ENCODE assay signal across 8 cellular contexts in the genomic region with DNA sequence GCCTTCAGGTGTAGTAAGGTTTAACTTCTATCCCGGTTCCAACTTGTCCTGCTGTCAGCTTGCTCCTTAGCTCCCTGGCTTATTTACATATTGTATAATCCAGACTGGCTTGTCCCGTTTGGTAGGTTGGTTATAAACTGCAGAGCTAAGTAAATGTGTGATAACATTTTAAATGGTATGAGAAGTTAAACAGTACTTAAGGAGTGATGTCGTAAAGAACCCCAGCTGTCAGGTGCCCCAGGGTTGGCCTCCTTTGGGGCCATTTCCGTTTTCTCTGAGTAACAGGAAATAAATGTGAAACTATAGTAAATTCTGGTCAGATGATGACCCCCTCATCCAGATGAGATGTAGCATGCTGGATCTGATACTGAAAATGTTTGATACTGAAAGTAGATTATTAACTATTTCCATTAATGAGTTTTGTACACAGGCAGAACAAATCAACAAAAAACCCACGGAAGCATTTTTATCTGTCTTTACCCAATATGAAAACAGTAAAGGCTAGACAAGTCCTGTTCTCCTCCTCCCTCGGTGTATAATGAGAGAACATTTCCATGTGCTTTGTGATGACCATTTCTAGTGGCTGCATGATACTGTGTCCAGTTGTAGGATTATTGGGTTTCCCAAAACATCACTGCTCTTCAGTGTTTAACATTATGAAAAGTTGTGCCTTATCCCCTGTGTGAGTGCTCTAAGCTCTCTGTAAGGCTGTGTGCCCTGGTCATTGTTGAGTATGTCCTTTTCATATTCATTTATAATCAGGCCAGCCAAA. TPM values are rescaled to one million over a fixed set of nuclear protein-coding genes. Genes with fewer than 3 reads are reported as not detected.
DNase-seq lines count a peak whose midpoint lies in the region; ATAC-seq lines count a peak whose summit lies in the region.

No MANE protein-coding gene starts in this region.

- H3K27me3 ChIP-seq in H7 (ENCODE audit: control insufficient read depth, insufficient read depth, low read length) = no peaks in the 10 kb centered on the region

- H3K36me3 ChIP-seq in H7 (replicated peaks; ENCODE audit: control insufficient read depth, insufficient read depth, low read length) = no peaks in the 10 kb centered on the region

- ATAC-seq in HG02852 (IDR thresholded peaks at IDR 0.05; ENCODE audit: unreplicated experiment) = peak; percentile 79

- H3K4me3 ChIP-seq in H7 (ENCODE audit: insufficient read depth, low read depth, low read length) = no peak overlapping the region

- DNase-seq in stimulated activated CD4-positive, alpha-beta T cell treated with anti-CD3 and anti-CD28 coated beads, Interleukin-15, amount 100 ng/mL, for 24 hours = peak; percentile 44
- no peak for DNase-seq in stimulated activated CD4-positive, alpha-beta T cell treated with anti-CD3 and anti-CD28 coated beads, Interleukin-12 subunit alpha, Interleukin-12 subunit beta, amount 100 ng/mL, for 4 hours
- peak; percentile 83 for DNase-seq in NOMO-1 treated with DMSO at 0.1 percent for 48 hours (lab: John Stamatoyannopoulos, UW; ENCODE audit: unreplicated experiment)
- DNase-seq in brain pericyte (ENCODE audit: low read depth, low spot score) = peak; percentile 55
- DNase-seq in medulla oblongata (ENCODE audit: extremely low spot score) = peak; percentile 53
- DNase-seq in NCI-H1694 (lab: John Stamatoyannopoulos, UW) = no peak
- DNase-seq in H7 = no peak

RNA-seq across cellular contexts. Expression of gene GAB1, which starts 22.4 kb away (rescaled TPM):
- total RNA-seq in H7 (2014; rRNA removed; shearing (Covaris generic)) = 14.1 and 23.4 TPM in 2 replicates

Comparison
In these comparisons a context has a peak if more than half of its experiments do, and no peak if none do; other contexts are left out.
1. DNase-seq: peak in stimulated activated CD4-positive, alpha-beta T cell treated with anti-CD3 and anti-CD28 coated beads, Interleukin-15, amount 100 ng/mL, for 24 hours (single experiment), NOMO-1 treated with DMSO at 0.1 percent for 48 hours (single experiment), brain pericyte (single experiment) and medulla oblongata (single experiment); none in stimulated activated CD4-positive, alpha-beta T cell treated with anti-CD3 and anti-CD28 coated beads, Interleukin-12 subunit alpha, Interleukin-12 subunit beta, amount 100 ng/mL, for 4 hours (single experiment), NCI-H1694 (single experiment) and H7 (single experiment).